In genomic region chr14:94769413-94770250, GRCh38 we compare ENCODE assay signal across 8 cellular contexts. TPM values are rescaled to one million over a fixed set of nuclear protein-coding genes. Genes with fewer than 3 reads are reported as not detected.
DNase-seq lines count a peak whose midpoint lies in the region; ATAC-seq, FAIRE-seq and TF ChIP-seq lines count a peak whose summit lies in the region.

Gene GSC (minus strand): TSS chr14:94770113. CDS start chr14:94770015, 98 bp downstream.

- H3K27me3 ChIP-seq in Peyer's patch (peaks cover 0 to 65% of the 10 kb centered on the region in 2 donors), endothelial cell of umbilical vein (ENCODE audit: control insufficient read depth in 2 of 2, insufficient read depth in 2 of 2, low read length in 2 of 2) (peaks cover 74 to 94% of the 10 kb centered on the region in 2 experiments)
- peaks cover 7 to 21% of the 10 kb centered on the region in 2 donors for H3K27me3 ChIP-seq in naive thymus-derived CD4-positive, alpha-beta T cell (ENCODE audit: control insufficient read depth in 2 of 2, insufficient read depth in 2 of 2, low read length in 2 of 2)

- peaks cover 72 to 90% (median 81%) of the 10 kb centered on the region in 5 donors for H3K27me3 Mint-ChIP-seq in naive thymus-derived CD4-positive, alpha-beta T cell

- no peaks in the 10 kb centered on the region for H3K79me2 ChIP-seq in endothelial cell of umbilical vein (ENCODE audit: control insufficient read depth, insufficient read depth, low read length)

- H3K4me2 ChIP-seq in endothelial cell of umbilical vein (ENCODE audit: insufficient read depth, low read length): peak within 1 kb of the TSS; percentile 40

- H2AFZ ChIP-seq in endothelial cell of umbilical vein (ENCODE audit: low read depth, low read length): no peak within 1 kb of the TSS

- peaks cover 0 to 4% (median 0%) of the 10 kb centered on the region in 5 donors for H3K36me3 Mint-ChIP-seq in naive thymus-derived CD4-positive, alpha-beta T cell

- TF ChIP-seq CTCF in Peyer's patch (IDR thresholded peaks at IDR 0.05) (no peak), endothelial cell of umbilical vein (IDR thresholded peaks at IDR 0.05; ENCODE audit: extremely low read depth in 1 of 2, insufficient read depth in 1 of 2, low read depth in 1 of 2, low read length in 2 of 2) (no peak)

- H3K9me3 ChIP-seq in Peyer's patch: no peaks in the 10 kb centered on the region
- H3K9me3 ChIP-seq in endothelial cell of umbilical vein (replicated peaks; ENCODE audit: control insufficient read depth, insufficient read depth, low read length): no peaks in the 10 kb centered on the region
- H3K9me3 ChIP-seq in naive thymus-derived CD4-positive, alpha-beta T cell (ENCODE audit: control insufficient read depth in 2 of 3, low read length in 3 of 3): no peaks in the 10 kb centered on the region

- H3K4me3 ChIP-seq in Peyer's patch: peak within 1 kb of the TSS in 3 of 4 donors; percentile 34 to 56 (median 50)
- peak within 1 kb of the TSS; percentile 5 to 38 (median 12) for H3K4me3 ChIP-seq in endothelial cell of umbilical vein (replicated peaks in 1 of 3; ENCODE audit: insufficient read depth in 1 of 3, low read depth in 1 of 3, low read length in 3 of 3)
- no peak within 1 kb of the TSS for H3K4me3 ChIP-seq in naive thymus-derived CD4-positive, alpha-beta T cell (ENCODE audit: low read length)

- no peaks in the 10 kb centered on the region for H3K9me1 ChIP-seq in endothelial cell of umbilical vein (replicated peaks; ENCODE audit: control insufficient read depth, extremely low read depth, insufficient read depth, low read length)

- H3K4me1 Mint-ChIP-seq in naive thymus-derived CD4-positive, alpha-beta T cell: peaks cover 12 to 27% (median 23%) of the 10 kb centered on the region in 7 donors

- TF ChIP-seq POLR2A in Peyer's patch (IDR thresholded peaks at IDR 0.05) (no peak), endothelial cell of umbilical vein (IDR thresholded peaks at IDR 0.05; ENCODE audit: low read depth, low read length) (no peak)

- intact Hi-C loops in endothelial cell of umbilical vein (cut with micrococcal nuclease): loop anchor here (10.0 kb wide), 1 partner anchor 655 kb away; no protein-coding TSS in a partner anchor
- intact Hi-C loops in naive thymus-derived CD4-positive, alpha-beta T cell (cut with micrococcal nuclease): loop anchor here in 1 of 2 donors (10.0 kb wide), 1 partner anchor 975 kb away; no protein-coding TSS in a partner anchor

- no TSS peak for BruUV-seq in endothelial cell of umbilical vein (replicated peaks; lab: Mats Ljungman, UMichigan)

- no peak within 1 kb of the TSS for H3K9ac ChIP-seq in endothelial cell of umbilical vein (replicated peaks; ENCODE audit: extremely low read depth, insufficient read depth, low read length)

- dilution Hi-C loops in endothelial cell of umbilical vein (cut with MboI; ENCODE audit: extremely low pct_ligation_motif_present, low sequenced_read_pairs): no loop called here

- H3K27ac ChIP-seq in Peyer's patch (no peak within 1 kb of the TSS), endothelial cell of umbilical vein (ENCODE audit: insufficient read depth, low read depth, low read length) (no peak within 1 kb of the TSS)
- no peak within 1 kb of the TSS for H3K27ac ChIP-seq in naive thymus-derived CD4-positive, alpha-beta T cell (ENCODE audit: low read depth, low read length)

- CTCF ChIA-PET in endothelial cell of umbilical vein (lab: Charles Lee): interaction anchor here (0.7 to 1.0 kb wide), 2 partner anchors 10 to 80 kb away, joined by 3 to 4 read pairs; no protein-coding TSS in a partner anchor
- CTCF ChIA-PET in naive thymus-derived CD4-positive, alpha-beta T cell (lab: Charles Lee): no interaction called here

- H3K4me1 ChIP-seq in Peyer's patch (peaks cover 0 to 33% (median 0%) of the 10 kb centered on the region in 4 donors), endothelial cell of umbilical vein (ENCODE audit: control insufficient read depth, extremely low read depth, insufficient read depth, low read length) (no peaks in the 10 kb centered on the region)
- H3K4me1 ChIP-seq in naive thymus-derived CD4-positive, alpha-beta T cell (ENCODE audit: control insufficient read depth in 2 of 2, insufficient read depth in 2 of 2, low read length in 2 of 2): no peaks in the 10 kb centered on the region

- POLR2A ChIA-PET in endothelial cell of umbilical vein (lab: Charles Lee): interaction anchor here (0.6 kb wide), 1 partner anchor 664 kb away, joined by 3 read pairs; no protein-coding TSS in a partner anchor
- POLR2A ChIA-PET in naive thymus-derived CD4-positive, alpha-beta T cell (lab: Charles Lee): no interaction called here

- H3K36me3 ChIP-seq in Peyer's patch (no peaks in the 10 kb centered on the region), endothelial cell of umbilical vein (ENCODE audit: control insufficient read depth in 2 of 2, extremely low read depth in 1 of 2, insufficient read depth in 2 of 2, low read length in 2 of 2) (no peaks in the 10 kb centered on the region)
- no peaks in the 10 kb centered on the region for H3K36me3 ChIP-seq in naive thymus-derived CD4-positive, alpha-beta T cell (ENCODE audit: control insufficient read depth in 2 of 3, insufficient read depth in 3 of 3, low read length in 3 of 3)

- peak; percentile 22 for ATAC-seq in naive thymus-derived CD4-positive, alpha-beta T cell

- peak; percentile 14 for DNase-seq in NCI-H2171 treated with DMSO at 0.1 percent for 48 hours (lab: John Stamatoyannopoulos, UW)
- no peak for DNase-seq in NCI-H2171 (lab: John Stamatoyannopoulos, UW)
- DNase-seq in Peyer's patch: no peak
- peak; percentile 21 for DNase-seq in endothelial cell of umbilical vein (ENCODE audit: low read depth, low spot score)
- peak in 1 of 9 donors; percentile 38 for DNase-seq in naive thymus-derived CD4-positive, alpha-beta T cell
- DNase-seq in mucosa of gallbladder (ENCODE audit: low spot score): no peak
- DNase-seq in dedifferentiated amniotic fluid mesenchymal stem cell (ENCODE audit: extremely low spot score): no peak
- no peak for DNase-seq in NOMO-1 (lab: John Stamatoyannopoulos, UW; ENCODE audit: unreplicated experiment in 2 of 2)

- no peaks in the 10 kb centered on the region for H4K20me1 ChIP-seq in endothelial cell of umbilical vein (replicated peaks; ENCODE audit: control insufficient read depth, extremely low read depth, insufficient read depth, low read length)

- peaks cover 0 to 8% (median 0%) of the 10 kb centered on the region in 11 donors for H3K9me3 Mint-ChIP-seq in naive thymus-derived CD4-positive, alpha-beta T cell

- peak within 1 kb of the TSS in 1 of 9 donors; percentile 76 for H3K27ac Mint-ChIP-seq in naive thymus-derived CD4-positive, alpha-beta T cell

- H3K4me3 Mint-ChIP-seq in naive thymus-derived CD4-positive, alpha-beta T cell: peak within 1 kb of the TSS; percentile 17 to 86 (median 72)

- FAIRE-seq in endothelial cell of umbilical vein (lab: Jason Lieb, UNC): no peak

TF ChIP-seq in endothelial cell of umbilical vein, 7 proteins besides CTCF, POLR2A, EP300 and RAD21:
- TF ChIP-seq EZH2 (IDR thresholded peaks at IDR 0.05; ENCODE audit: borderline replicate concordance, low read depth, low read length, severe bottlenecking) (peak; percentile 90), MYC (IDR thresholded peaks at IDR 0.05; ENCODE audit: low read depth, low read length) (no peak)

RNA-seq across cellular contexts. Expression of gene GSC, which starts in this region (rescaled TPM):
- not detected for total RNA-seq in Peyer's patch
- total RNA-seq in endothelial cell of umbilical vein: not detected in 2 replicates
- polyA plus RNA-seq in endothelial cell of umbilical vein: not detected in 2 replicates
- not detected in 2 replicates for polyA plus RNA-seq in endothelial cell of umbilical vein (2011; cell fraction: cytosol; rRNA removed)
- not detected in 2 replicates for polyA plus RNA-seq in endothelial cell of umbilical vein (2011; cell fraction: nucleus; rRNA removed)
- polyA plus RNA-seq in endothelial cell of umbilical vein (2012): not detected in 2 replicates
- polyA minus RNA-seq in endothelial cell of umbilical vein: not detected in 2 replicates
- not detected for polyA minus RNA-seq in endothelial cell of umbilical vein (2011; cell fraction: cytosol; rRNA and poly(A)+ RNA removed)
- not detected in 2 replicates for polyA minus RNA-seq in endothelial cell of umbilical vein (2011; cell fraction: nucleus; rRNA and poly(A)+ RNA removed)
- total RNA-seq in naive thymus-derived CD4-positive, alpha-beta T cell: not detected
- not detected for polyA plus RNA-seq in naive thymus-derived CD4-positive, alpha-beta T cell
- not detected for total RNA-seq in mucosa of gallbladder

Comparison
In these comparisons a context has a peak if more than half of its experiments do, and no peak if none do; other contexts are left out.
1. Peak in DNase-seq, H3K4me3 ChIP-seq and H3K4me2 ChIP-seq in endothelial cell of umbilical vein; RNA of the gene not detected or under 1 TPM.
2. Peak in ATAC-seq in naive thymus-derived CD4-positive, alpha-beta T cell; RNA of the gene not detected or under 1 TPM.